In the genomic region with DNA sequence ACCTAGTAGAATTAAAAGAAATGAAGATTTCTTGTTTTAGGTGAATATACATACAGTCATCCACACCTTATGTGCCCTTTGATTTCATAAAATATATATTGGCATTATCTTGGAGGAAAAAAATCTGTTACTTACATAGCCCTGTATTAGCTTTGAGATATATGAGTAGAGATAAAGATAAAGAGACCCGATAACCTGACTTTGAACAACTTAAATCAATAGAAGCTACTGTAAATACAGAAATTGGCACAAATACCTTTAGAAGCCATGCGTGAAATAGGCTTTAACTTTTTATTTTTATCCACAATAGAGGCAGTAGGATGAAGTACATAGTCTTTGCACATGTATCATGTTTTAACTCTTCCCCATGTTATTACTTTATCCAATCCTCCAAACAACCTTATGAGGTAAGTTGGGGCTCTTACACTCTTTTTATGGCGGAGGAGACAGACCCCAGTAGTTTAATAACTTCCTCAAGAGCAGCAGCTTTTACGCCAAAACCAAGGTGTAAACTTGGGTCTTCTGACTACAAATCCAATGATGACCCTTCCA, we compare ENCODE assay signal across 14 cellular contexts. TPM values are rescaled to one million over a fixed set of nuclear protein-coding genes. Genes with fewer than 3 reads are reported as not detected.
A peak's percentile ranks its signal among the peaks of the same experiment; 100 is the strongest.
DNase-seq lines count a peak whose midpoint lies in the region; ATAC-seq and TF ChIP-seq lines count a peak whose summit lies in the region.
"Had no signal": no experiment of that assay in that cellular context is flagged by ENCODE, and none has a peak within 500 bp of the region (broad histone marks: within the 10 kb centered on the region; RNA-seq: fewer than 3 reads in every experiment).

No MANE protein-coding gene starts in this region.

- H3K4me3 Mint-ChIP-seq in activated CD4-positive, alpha-beta T cell treated with anti-CD3 and anti-CD28 coated beads, Interleukin-2, amount 10 ng/mL, durations not matched to agents 24 days and 14 days = peak overlapping the region; percentile 86
- H3K4me3 Mint-ChIP-seq: dendritic cell treated with granulocyte-macrophage colony-stimulating factor and Interleukin-4, amounts not matched to agents 40 ng/mL and 50 ng/mL, for 4 days had no signal

- peaks cover 53% of the 10 kb centered on the region for H3K36me3 Mint-ChIP-seq in activated CD4-positive, alpha-beta T cell treated with anti-CD3 and anti-CD28 coated beads, Interleukin-2, amount 10 ng/mL, durations not matched to agents 24 days and 14 days (ENCODE audit: low read depth)

- no peak overlapping the region for H3K9ac ChIP-seq in endocrine pancreas (ENCODE audit: control insufficient read depth, insufficient read depth, low read length)
- no peak overlapping the region for H3K9ac ChIP-seq in smooth muscle cell (ENCODE audit: low read depth)
- H3K9ac ChIP-seq: parathyroid adenoma had no signal

- H3K4me1 ChIP-seq in endocrine pancreas (ENCODE audit: control insufficient read depth, insufficient read depth, low read length) (peaks cover 10% of the 10 kb centered on the region), smooth muscle cell (ENCODE audit: low read depth) (peaks cover 9% of the 10 kb centered on the region), HAP-1 (peaks cover 8% of the 10 kb centered on the region)
- H3K4me1 ChIP-seq: parathyroid adenoma had no signal

- DNase-seq in activated CD4-positive, alpha-beta T cell treated with anti-CD3 and anti-CD28 coated beads, Interleukin-2, amount 10 ng/mL, durations not matched to agents 24 days and 14 days = no peak
- DNase-seq in activated CD4-positive, alpha-beta T cell treated with anti-CD3 and anti-CD28 coated beads, Interleukin-2, amount 50 U/mL, for 1 hour = no peak
- no peak for DNase-seq in NB4 (ENCODE audit: low read depth)
- DNase-seq in smooth muscle cell (lab: John Stamatoyannopoulos, UW; ENCODE audit: unreplicated experiment) = no peak
- no peak for DNase-seq in iPS-NIHi7 (ENCODE audit: extremely low spot score)
- DNase-seq in HAP-1 (ENCODE audit: low spot score in 2 of 2) = no peak
- DNase-seq: activated gamma-delta T cell treated with Interleukin-2 at 50 U/mL for 16 hours, NCI-H510A, substantia nigra had no signal

- H3K27me3 Mint-ChIP-seq in activated CD4-positive, alpha-beta T cell treated with anti-CD3 and anti-CD28 coated beads, Interleukin-2, amount 10 ng/mL, durations not matched to agents 24 days and 14 days = peaks cover 3% of the 10 kb centered on the region
- H3K27me3 Mint-ChIP-seq: dendritic cell treated with granulocyte-macrophage colony-stimulating factor and Interleukin-4, amounts not matched to agents 40 ng/mL and 50 ng/mL, for 4 days had no signal

- no peak overlapping the region for H2AFZ ChIP-seq in smooth muscle cell (ENCODE audit: low read depth)
- H2AFZ ChIP-seq: parathyroid adenoma had no signal

- H3K27me3 ChIP-seq in endocrine pancreas (ENCODE audit: control insufficient read depth, insufficient read depth, low read length) (no peaks in the 10 kb centered on the region), smooth muscle cell (ENCODE audit: low read depth) (no peaks in the 10 kb centered on the region), HAP-1 (ENCODE audit: low read depth) (no peaks in the 10 kb centered on the region)

- H3K4me1 Mint-ChIP-seq in activated CD4-positive, alpha-beta T cell treated with anti-CD3 and anti-CD28 coated beads, Interleukin-2, amount 10 ng/mL, durations not matched to agents 24 days and 14 days = peaks cover 44% of the 10 kb centered on the region

- intact Hi-C loops in activated CD4-positive, alpha-beta T cell treated with anti-CD3 and anti-CD28 coated beads, Interleukin-2, amount 10 ng/mL, durations not matched to agents 24 days and 14 days (cut with micrococcal nuclease) = no loop called here

- WGBS in smooth muscle cell (ENCODE audit: low lambda C conversion rate) = 98% methylated on average over 4 of the region's 4 CpGs

- no peaks in the 10 kb centered on the region for H3K9me3 ChIP-seq in endocrine pancreas (ENCODE audit: control insufficient read depth, low read length)
- no peaks in the 10 kb centered on the region for H3K9me3 ChIP-seq in smooth muscle cell (replicated peaks; ENCODE audit: low read depth)
- H3K9me3 ChIP-seq in HAP-1 = no peaks in the 10 kb centered on the region

- peak overlapping the region; percentile 89 for H3K4me3 ChIP-seq in NB4 (ENCODE audit: low read depth, low read length)
- H3K4me3 ChIP-seq in endocrine pancreas (ENCODE audit: control insufficient read depth, insufficient read depth, low read length) = peak overlapping the region; percentile 54
- peak overlapping the region; percentile 71 for H3K4me3 ChIP-seq in smooth muscle cell
- no peak overlapping the region for H3K4me3 ChIP-seq in HAP-1

- peaks cover 5% of the 10 kb centered on the region for H3K9me3 Mint-ChIP-seq in activated CD4-positive, alpha-beta T cell treated with anti-CD3 and anti-CD28 coated beads, Interleukin-2, amount 10 ng/mL, durations not matched to agents 24 days and 14 days
- H3K9me3 Mint-ChIP-seq: dendritic cell treated with granulocyte-macrophage colony-stimulating factor and Interleukin-4, amounts not matched to agents 40 ng/mL and 50 ng/mL, for 4 days had no signal

- in situ Hi-C loops in HAP-1 (cut with MboI; ENCODE audit: low sequenced_read_pairs) = no loop called here

- H3F3A ChIP-seq in smooth muscle cell (ENCODE audit: low read depth) = no peaks in the 10 kb centered on the region

- H3K4me2 ChIP-seq in smooth muscle cell = peak overlapping the region; percentile 48

- TF ChIP-seq POLR2A in NB4 (IDR thresholded peaks at IDR 0.05; ENCODE audit: extremely low read depth, insufficient read length) = no peak

- H3K79me2 ChIP-seq in smooth muscle cell (ENCODE audit: low read depth) = no peaks in the 10 kb centered on the region
- H3K79me2 ChIP-seq: parathyroid adenoma had no signal

- H3K27ac Mint-ChIP-seq in activated CD4-positive, alpha-beta T cell treated with anti-CD3 and anti-CD28 coated beads, Interleukin-2, amount 10 ng/mL, durations not matched to agents 24 days and 14 days = peak overlapping the region; percentile 73
- H3K27ac Mint-ChIP-seq: dendritic cell treated with granulocyte-macrophage colony-stimulating factor and Interleukin-4, amounts not matched to agents 40 ng/mL and 50 ng/mL, for 4 days had no signal

- H3K36me3 ChIP-seq in endocrine pancreas (ENCODE audit: control insufficient read depth, insufficient read depth, low read length) (no peaks in the 10 kb centered on the region), smooth muscle cell (ENCODE audit: low read depth) (peaks cover 2% of the 10 kb centered on the region), HAP-1 (replicated peaks) (peaks cover 44% of the 10 kb centered on the region)

- ATAC-seq in HG02623 (IDR thresholded peaks at IDR 0.05; ENCODE audit: unreplicated experiment) = no peak
- ATAC-seq: left lobe of liver had no signal

- H4K20me1 ChIP-seq in smooth muscle cell (ENCODE audit: low read depth) = no peaks in the 10 kb centered on the region

- TF ChIP-seq CTCF in NB4 (IDR thresholded peaks at IDR 0.05; ENCODE audit: low read depth, low read length) = no peak
- TF ChIP-seq CTCF in smooth muscle cell (IDR thresholded peaks at IDR 0.05; ENCODE audit: borderline replicate concordance, insufficient read depth, poor library complexity, severe bottlenecking) = no peak

- H3K27ac ChIP-seq in smooth muscle cell (ENCODE audit: low read depth) = no peak overlapping the region
- H3K27ac ChIP-seq: parathyroid adenoma had no signal

RNA-seq across cellular contexts. Expression of a gene that starts 2.0 kb away (rescaled TPM):
- total RNA-seq in activated CD4-positive, alpha-beta T cell treated with anti-CD3 and anti-CD28 coated beads, Interleukin-2, amount 10 ng/mL, durations not matched to agents 24 days and 14 days = 133 and 142 TPM in 2 replicates
- 38.9 and 46.5 TPM in 2 replicates for total RNA-seq in smooth muscle cell
- 23.9 and 27.9 TPM in 2 replicates for polyA plus RNA-seq in smooth muscle cell
